Comparison of ENCODE assay signal across 2 cellular contexts in genomic region chr17:29643817-29644160, GRCh38.
TF ChIP-seq lines count a peak whose summit lies in the region.

No MANE protein-coding gene starts in this region.

TF ChIP-seq in HEK293, 187 proteins besides CTCF, POLR2A, EP300 and RAD21 (continues in another document):
- TF ChIP-seq MEIS1 (CRISPR knock-in tag; IDR thresholded peaks at IDR 0.05; ENCODE audit: borderline replicate concordance), result no peak
- no peak for TF ChIP-seq SP3 (tag by site-specific recombination; IDR thresholded peaks at IDR 0.05)
- TF ChIP-seq ATF2 (tag by site-specific recombination; IDR thresholded peaks at IDR 0.05; ENCODE audit: low read depth), result no peak
- TF ChIP-seq ZBTB11 (tag by site-specific recombination; conservative IDR thresholded peaks at IDR 0.05; ENCODE audit: low read depth), result no peak
- no peak for TF ChIP-seq PRDM10 (tag by site-specific recombination; IDR thresholded peaks at IDR 0.05)
- no peak for TF ChIP-seq ZNF398 (tag by site-specific recombination; IDR thresholded peaks at IDR 0.05)
- TF ChIP-seq ZBTB8A (tag by site-specific recombination; IDR thresholded peaks at IDR 0.05), result no peak
- TF ChIP-seq, protein P1, sequence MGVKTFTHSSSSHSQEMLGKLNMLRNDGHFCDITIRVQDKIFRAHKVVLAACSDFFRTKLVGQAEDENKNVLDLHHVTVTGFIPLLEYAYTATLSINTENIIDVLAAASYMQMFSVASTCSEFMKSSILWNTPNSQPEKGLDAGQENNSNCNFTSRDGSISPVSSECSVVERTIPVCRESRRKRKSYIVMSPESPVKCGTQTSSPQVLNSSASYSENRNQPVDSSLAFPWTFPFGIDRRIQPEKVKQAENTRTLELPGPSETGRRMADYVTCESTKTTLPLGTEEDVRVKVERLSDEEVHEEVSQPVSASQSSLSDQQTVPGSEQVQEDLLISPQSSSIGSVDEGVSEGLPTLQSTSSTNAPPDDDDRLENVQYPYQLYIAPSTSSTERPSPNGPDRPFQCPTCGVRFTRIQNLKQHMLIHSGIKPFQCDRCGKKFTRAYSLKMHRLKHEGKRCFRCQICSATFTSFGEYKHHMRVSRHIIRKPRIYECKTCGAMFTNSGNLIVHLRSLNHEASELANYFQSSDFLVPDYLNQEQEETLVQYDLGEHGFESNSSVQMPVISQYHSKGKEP (tag by site-specific recombination; IDR thresholded peaks at IDR 0.05), result no peak
- TF ChIP-seq ZNF214 (tag by site-specific recombination; IDR thresholded peaks at IDR 0.05; ENCODE audit: borderline replicate concordance), result no peak
- no peak for TF ChIP-seq SP7 (tag by site-specific recombination; IDR thresholded peaks at IDR 0.05)
- no peak for TF ChIP-seq ZNF211 (tag by site-specific recombination; IDR thresholded peaks at IDR 0.05; ENCODE audit: low read depth)

TF ChIP-seq in endothelial cell of umbilical vein, 7 proteins besides CTCF, POLR2A, EP300 and RAD21:
- TF ChIP-seq MYC (IDR thresholded peaks at IDR 0.05; ENCODE audit: low read depth, low read length) (no peak), JUN (IDR thresholded peaks at IDR 0.05; ENCODE audit: borderline replicate concordance, insufficient read depth, insufficient read length, low read depth) (no peak), GATA2 (IDR thresholded peaks at IDR 0.05; ENCODE audit: insufficient read depth, insufficient read length, low read depth, low read length) (no peak), POLR2AphosphoS5 (IDR thresholded peaks at IDR 0.05; ENCODE audit: insufficient read depth, low read depth, low read length) (no peak), MAX (IDR thresholded peaks at IDR 0.05; ENCODE audit: insufficient read depth, insufficient read length) (no peak), EZH2 (IDR thresholded peaks at IDR 0.05; ENCODE audit: borderline replicate concordance, low read depth, low read length, severe bottlenecking) (no peak), FOS (IDR thresholded peaks at IDR 0.05; ENCODE audit: borderline replicate concordance, insufficient read depth, low read length) (no peak)
TF ChIP-seq in endothelial cell of umbilical vein: peak in this region for 0.
